Comparison of ENCODE assay signal across 22 cellular contexts in the genomic region with DNA sequence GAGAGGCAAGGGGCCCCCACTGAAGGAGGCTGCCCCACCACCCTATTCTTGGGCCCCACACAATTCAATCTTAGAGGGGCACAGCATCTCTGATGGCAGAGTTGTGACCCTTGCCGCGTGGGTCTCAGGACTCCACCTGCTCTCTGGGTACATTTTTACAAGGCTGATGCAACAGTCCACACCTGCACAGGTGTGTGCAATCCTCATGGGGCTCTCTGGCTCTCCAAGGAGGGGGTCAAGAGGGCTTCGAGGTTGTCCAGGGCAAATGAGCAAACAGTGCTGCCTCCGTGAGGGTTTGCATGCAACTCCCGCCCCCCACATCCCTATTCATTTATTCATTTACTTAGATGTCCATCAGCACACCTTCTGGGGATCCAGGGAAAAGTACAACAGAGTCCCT.
DNase-seq lines count a peak whose midpoint lies in the region; ATAC-seq and TF ChIP-seq lines count a peak whose summit lies in the region.
"Had no signal": no experiment of that assay in that cellular context is flagged by ENCODE, and none has a peak within 500 bp of the region (broad histone marks: within the 10 kb centered on the region; RNA-seq: fewer than 3 reads in every experiment).

No MANE protein-coding gene starts in this region.

- H3K36me3 ChIP-seq in H7 (replicated peaks; ENCODE audit: control insufficient read depth, insufficient read depth, low read length): no peaks in the 10 kb centered on the region

- H3K4me3 Mint-ChIP-seq in activated T-cell treated with anti-CD3 and anti-CD28 coated beads, Interleukin-2, amount 50 U/mL, for 24 hours: no peak overlapping the region
- H3K4me3 Mint-ChIP-seq in activated T-cell treated with anti-CD3 and anti-CD28 coated beads, Interleukin-2, amount 50 U/mL, for 72 hours: no peak overlapping the region
- H3K4me3 Mint-ChIP-seq in progenitor cell of endocrine pancreas (ENCODE audit: low read depth): no peak overlapping the region
- H3K4me3 Mint-ChIP-seq: CD8-positive, alpha-beta memory T cell; H9; HFFc6 had no signal

- no peaks in the 10 kb centered on the region for H3K36me3 Mint-ChIP-seq in activated T-cell treated with anti-CD3 and anti-CD28 coated beads, Interleukin-2, amount 50 U/mL, for 24 hours (ENCODE audit: low read depth)
- H3K36me3 Mint-ChIP-seq in activated T-cell treated with anti-CD3 and anti-CD28 coated beads, Interleukin-2, amount 50 U/mL, for 72 hours (ENCODE audit: insufficient read depth in 2 of 2): no peaks in the 10 kb centered on the region
- no peaks in the 10 kb centered on the region for H3K36me3 Mint-ChIP-seq in progenitor cell of endocrine pancreas (ENCODE audit: insufficient read depth)
- H3K36me3 Mint-ChIP-seq: CD8-positive, alpha-beta memory T cell had no signal

- H3K4me3 ChIP-seq in H7 (ENCODE audit: insufficient read depth, low read depth, low read length): no peak overlapping the region
- H3K4me3 ChIP-seq: GM12878 had no signal

- H3K27me3 Mint-ChIP-seq in activated T-cell treated with anti-CD3 and anti-CD28 coated beads, Interleukin-2, amount 50 U/mL, for 24 hours: peaks cover 18% of the 10 kb centered on the region
- H3K27me3 Mint-ChIP-seq in activated T-cell treated with anti-CD3 and anti-CD28 coated beads, Interleukin-2, amount 50 U/mL, for 72 hours (ENCODE audit: low read depth): peaks cover 29% of the 10 kb centered on the region
- peaks cover 24% of the 10 kb centered on the region for H3K27me3 Mint-ChIP-seq in progenitor cell of endocrine pancreas

- peaks cover 3% of the 10 kb centered on the region for H3K4me1 Mint-ChIP-seq in activated T-cell treated with anti-CD3 and anti-CD28 coated beads, Interleukin-2, amount 50 U/mL, for 24 hours (ENCODE audit: low read depth)
- H3K4me1 Mint-ChIP-seq in activated T-cell treated with anti-CD3 and anti-CD28 coated beads, Interleukin-2, amount 50 U/mL, for 72 hours (ENCODE audit: low read depth): peaks cover 4% of the 10 kb centered on the region
- H3K4me1 Mint-ChIP-seq in progenitor cell of endocrine pancreas (ENCODE audit: low read depth): peaks cover 7% of the 10 kb centered on the region
- H3K4me1 Mint-ChIP-seq: CD8-positive, alpha-beta memory T cell had no signal

- no peak for TF ChIP-seq CTCF in progenitor cell of endocrine pancreas (IDR thresholded peaks at IDR 0.05; ENCODE audit: unreplicated experiment)

- H3K27me3 ChIP-seq in H7 (ENCODE audit: control insufficient read depth, insufficient read depth, low read length): no peaks in the 10 kb centered on the region; the same call in 1 of the 2 replicates

- H3K27ac Mint-ChIP-seq in activated T-cell treated with anti-CD3 and anti-CD28 coated beads, Interleukin-2, amount 50 U/mL, for 24 hours: no peak overlapping the region
- no peak overlapping the region for H3K27ac Mint-ChIP-seq in activated T-cell treated with anti-CD3 and anti-CD28 coated beads, Interleukin-2, amount 50 U/mL, for 72 hours
- peak overlapping the region; percentile 69 for H3K27ac Mint-ChIP-seq in progenitor cell of endocrine pancreas
- H3K27ac Mint-ChIP-seq: CD8-positive, alpha-beta memory T cell; H9; HFFc6 had no signal

- peak; percentile 12 for DNase-seq in activated T-cell treated with anti-CD3 and anti-CD28 coated beads, Interleukin-2, amount 50 U/mL, for 24 hours
- no peak for DNase-seq in activated T-cell treated with anti-CD3 and anti-CD28 coated beads, Interleukin-2, amount 50 U/mL, for 72 hours
- DNase-seq in H7 (peak; percentile 9), iPS-NIHi11 (ENCODE audit: low spot score) (peak; percentile 3), progenitor cell of endocrine pancreas (ENCODE audit: low spot score, unreplicated experiment) (no peak), AG08395 (ENCODE audit: low spot score) (no peak)
- DNase-seq: 8988T; CD8-positive, alpha-beta memory T cell; DND-41; H9; HFFc6; IMR-90; NCI-H1092 treated with DMSO at 0.1 percent for 48 hours; NCI-H1436 treated with DMSO at 0.1 percent for 48 hours; NCI-H2029; NCI-H2171; NCI-H345; NCI-H526 treated with DMSO at 0.1 percent for 48 hours; Right ventricle myocardium superior had no signal

- no peaks in the 10 kb centered on the region for H3K9me3 Mint-ChIP-seq in activated T-cell treated with anti-CD3 and anti-CD28 coated beads, Interleukin-2, amount 50 U/mL, for 24 hours
- H3K9me3 Mint-ChIP-seq in activated T-cell treated with anti-CD3 and anti-CD28 coated beads, Interleukin-2, amount 50 U/mL, for 72 hours: no peaks in the 10 kb centered on the region
- H3K9me3 Mint-ChIP-seq in progenitor cell of endocrine pancreas (ENCODE audit: low read depth): no peaks in the 10 kb centered on the region
- H3K9me3 Mint-ChIP-seq: CD8-positive, alpha-beta memory T cell; H9; HFFc6 had no signal

- ATAC-seq in activated T-cell treated with anti-CD3 and anti-CD28 coated beads, Interleukin-2, amount 50 U/mL, for 72 hours (replicated peaks in 1 of 2): no peak
- ATAC-seq in GM21825 (IDR thresholded peaks at IDR 0.05; ENCODE audit: unreplicated experiment) (no peak), HG03378 (IDR thresholded peaks at IDR 0.05; ENCODE audit: unreplicated experiment) (no peak)
- ATAC-seq: GM12878 had no signal

Comparison
In these comparisons a context has a peak if more than half of its experiments do, and no peak if none do; other contexts are left out.
1. DNase-seq: peak in activated T-cell treated with anti-CD3 and anti-CD28 coated beads, Interleukin-2, amount 50 U/mL, for 24 hours (single experiment), H7 (single experiment) and iPS-NIHi11 (single experiment); none in activated T-cell treated with anti-CD3 and anti-CD28 coated beads, Interleukin-2, amount 50 U/mL, for 72 hours (0 of 2), progenitor cell of endocrine pancreas (single experiment) and AG08395 (single experiment).